ENCODE assay signal across 25 cellular contexts in genomic region chr1:83919872-83920271, GRCh38.
DNase-seq lines count a peak whose midpoint lies in the region; ATAC-seq, FAIRE-seq and TF ChIP-seq lines count a peak whose summit lies in the region.
"Had no signal": no experiment of that assay in that cellular context is flagged by ENCODE, and none has a peak within 500 bp of the region (broad histone marks: within the 10 kb centered on the region; RNA-seq: fewer than 3 reads in every experiment).

No MANE protein-coding gene starts in this region.

- TF ChIP-seq EP300 in HepG2 (IDR thresholded peaks at IDR 0.05; ENCODE audit: low read depth in 2 of 2, low read length in 2 of 2): no peak
- TF ChIP-seq EP300 in HepG2 (CRISPR knock-in tag; IDR thresholded peaks at IDR 0.05; ENCODE audit: borderline replicate concordance): no peak
- TF ChIP-seq EP300 in K562 (IDR thresholded peaks at IDR 0.05; ENCODE audit: low read length): no peak

- in situ Hi-C loops in HepG2 (cut with HindIII; ENCODE audit: extremely low pct_ligation_motif_present, low pct_unique_long_range_greater_than_20kb): loop anchor here (10.0 kb wide), 2 partner anchors 205 to 835 kb away; no protein-coding TSS in a partner anchor
- in situ Hi-C loops in K562 (cut with MboI): loop anchor here (10.0 to 25.0 kb wide), 5 partner anchors 205 to 1017 kb away; no protein-coding TSS in a partner anchor

- POLR2A ChIA-PET in HepG2 (lab: Yijun Ruan, JAX): no interaction called here
- POLR2A ChIA-PET in K562 (lab: Yijun Ruan, JAX): interaction anchor here (1.4 kb wide), 1 partner anchor 9 kb away, joined by 5 read pairs; no protein-coding TSS in a partner anchor

- intact Hi-C loops in HepG2 (cut with micrococcal nuclease; ENCODE audit: unreplicated experiment): no loop called here
- intact Hi-C loops in right lobe of liver (cut with DNase I): no loop called here
- intact Hi-C loops in K562 (cut with micrococcal nuclease): no loop called here
- intact Hi-C loops in upper lobe of right lung (cut with DNase I): no loop called here
- intact Hi-C loops in pancreas (cut with DNase I): no loop called here

- BruUV-seq in HepG2 (replicated peaks; lab: Mats Ljungman, UMichigan): no TSS peak
- no TSS peak for BruUV-seq in K562 (replicated peaks; lab: Mats Ljungman, UMichigan)

- H3K36me3 ChIP-seq in HepG2 (replicated peaks in 1 of 2; ENCODE audit: control insufficient read depth in 1 of 2, insufficient read depth in 2 of 2, low read length in 2 of 2) (no peaks in the 10 kb centered on the region), right lobe of liver (no peaks in the 10 kb centered on the region), K562 (ENCODE audit: control insufficient read depth, insufficient read depth, low read length) (no peaks in the 10 kb centered on the region), upper lobe of right lung (no peaks in the 10 kb centered on the region), pancreas (peaks cover 0 to 11% (median 0%) of the 10 kb centered on the region in 3 donors)
- H3K36me3 ChIP-seq: BE2C, BLaER1 had no signal

- no peak for TF ChIP-seq RAD21 in HepG2 (CRISPR knock-in tag; IDR thresholded peaks at IDR 0.05)
- TF ChIP-seq RAD21 in K562 (CRISPR knock-in tag; conservative IDR thresholded peaks at IDR 0.05 in 1 of 2, IDR thresholded peaks at IDR 0.05 in 1 of 2): no peak

- ATAC-seq in HepG2: no peak
- ATAC-seq in right lobe of liver: no peak
- ATAC-seq in K562: no peak
- ATAC-seq in upper lobe of right lung: no peak
- no peak for ATAC-seq in GM19395 (IDR thresholded peaks at IDR 0.05; ENCODE audit: unreplicated experiment)
- no peak for ATAC-seq in pancreas
- ATAC-seq: GM12878 had no signal

- CTCF ChIA-PET in HepG2 (lab: Yijun Ruan, JAX; ENCODE audit: low intra/inter-chr PET ratio, low total read pairs): no interaction called here
- CTCF ChIA-PET in K562 (lab: Yijun Ruan, JAX; ENCODE audit: low intra/inter-chr PET ratio): no interaction called here

- H4K20me1 ChIP-seq in HepG2 (ENCODE audit: insufficient read depth, low read length): no peaks in the 10 kb centered on the region
- H4K20me1 ChIP-seq in K562 (replicated peaks; ENCODE audit: control insufficient read depth, insufficient read depth, low read length): no peaks in the 10 kb centered on the region
- H4K20me1 ChIP-seq: BLaER1 had no signal

- WGBS in HepG2 (ENCODE audit: low lambda C conversion rate): 2% methylated on average over 1 of the region's 1 CpG
- WGBS in right lobe of liver (ENCODE audit: insufficient coverage, low coverage, low lambda C conversion rate, missing lambda C conversion rate): 83% methylated on average over 1 of the region's 1 CpG
- 77% methylated on average over 1 of the region's 1 CpG for WGBS in K562 (ENCODE audit: insufficient coverage, low coverage, missing lambda C conversion rate)
- 96 to 98% methylated on average over 1 of the region's 1 CpG for WGBS in pancreas, 2 donors

- H3K79me2 ChIP-seq in HepG2 (ENCODE audit: insufficient read depth, low read length): no peaks in the 10 kb centered on the region
- H3K79me2 ChIP-seq in K562 (ENCODE audit: control insufficient read depth, insufficient read depth, low read length): no peaks in the 10 kb centered on the region

- H3K27me3 ChIP-seq in HepG2 (ENCODE audit: control insufficient read depth in 1 of 2, insufficient read depth in 2 of 2, low read length in 2 of 2) (no peaks in the 10 kb centered on the region; a peak in 1 of 5 replicates), right lobe of liver (no peaks in the 10 kb centered on the region), K562 (ENCODE audit: control insufficient read depth in 2 of 2, insufficient read depth in 2 of 2, low read length in 2 of 2) (no peaks in the 10 kb centered on the region), upper lobe of right lung (no peaks in the 10 kb centered on the region), pancreas (no peaks in the 10 kb centered on the region)
- H3K27me3 ChIP-seq: BE2C, BLaER1 had no signal

- H3K4me1 ChIP-seq in HepG2 (ENCODE audit: insufficient read depth, low read length): no peaks in the 10 kb centered on the region
- no peaks in the 10 kb centered on the region for H3K4me1 ChIP-seq in right lobe of liver
- H3K4me1 ChIP-seq in K562 (replicated peaks in 1 of 2; ENCODE audit: control insufficient read depth in 2 of 2, insufficient read depth in 2 of 2, low read length in 2 of 2): peaks cover 3 to 11% of the 10 kb centered on the region in 2 experiments; a peak in 3 of 5 replicates
- H3K4me1 ChIP-seq in upper lobe of right lung: no peaks in the 10 kb centered on the region
- no peaks in the 10 kb centered on the region for H3K4me1 ChIP-seq in pancreas
- H3K4me1 ChIP-seq: BE2C, BLaER1 had no signal

- FAIRE-seq in HepG2 (lab: Jason Lieb, UNC): no peak
- FAIRE-seq in K562 (lab: Jason Lieb, UNC): no peak
- FAIRE-seq in pancreas (lab: Jason Lieb, UNC): no peak
- FAIRE-seq: GM12878, GM12892, GM19239 had no signal

- no peak overlapping the region for H3K27ac ChIP-seq in HepG2 (ENCODE audit: extremely low read length, insufficient read depth, low read length)
- H3K27ac ChIP-seq in right lobe of liver: no peak overlapping the region
- H3K27ac ChIP-seq in K562 (ENCODE audit: extremely low read depth, low read depth, low read length): no peak overlapping the region
- peak overlapping the region; percentile 30 for H3K27ac ChIP-seq in upper lobe of right lung
- H3K27ac ChIP-seq in pancreas: no peak overlapping the region
- H3K27ac ChIP-seq: 22Rv1, BLaER1 had no signal

- DNase-seq in HepG2 (ENCODE audit: low spot score): no peak
- no peak for DNase-seq in right lobe of liver
- no peak for DNase-seq in K562 (ENCODE audit: extremely low read depth in 1 of 4, low spot score in 3 of 4)
- no peak for DNase-seq in upper lobe of right lung
- DNase-seq in pancreas: no peak
- DNase-seq: ACHN; BE2C; C1 segment of cervical spinal cord; CD4-positive, alpha-beta memory T cell; CD4-positive, CD25-positive, alpha-beta regulatory T cell; CD8-positive, alpha-beta memory T cell; COR-L47; DMS 273 treated with DMSO at 0.1 percent for 48 hours; DMS153; DMS53; DMS79; DND-41; EL; GDM1 had no signal

- TF ChIP-seq CTCF in HepG2 (CRISPR knock-in tag; IDR thresholded peaks at IDR 0.05) (no peak), right lobe of liver (IDR thresholded peaks at IDR 0.05) (no peak), K562 (IDR thresholded peaks at IDR 0.05 in 2 of 3, conservative IDR thresholded peaks at IDR 0.05 in 1 of 3; ENCODE audit: insufficient read depth in 2 of 3, low read depth in 1 of 3, low read length in 3 of 3) (no peak), upper lobe of right lung (IDR thresholded peaks at IDR 0.05) (no peak), pancreas (IDR thresholded peaks at IDR 0.05) (no peak)

- H3K9ac ChIP-seq in HepG2 (ENCODE audit: insufficient read depth, low read depth, low read length) (no peak overlapping the region), K562 (ENCODE audit: insufficient read depth in 1 of 2, low read depth in 2 of 2, low read length in 2 of 2) (no peak overlapping the region)
- H3K9ac ChIP-seq: BLaER1 had no signal

- H2AFZ ChIP-seq in HepG2 (ENCODE audit: low read length) (no peak overlapping the region), K562 (ENCODE audit: low read depth, low read length) (no peak overlapping the region)

- H3K9me3 ChIP-seq in HepG2 (ENCODE audit: low read length) (no peaks in the 10 kb centered on the region), right lobe of liver (no peaks in the 10 kb centered on the region), K562 (replicated peaks; ENCODE audit: control insufficient read depth, insufficient read depth, low read depth, low read length) (no peaks in the 10 kb centered on the region), upper lobe of right lung (no peaks in the 10 kb centered on the region), pancreas (no peaks in the 10 kb centered on the region)
- H3K9me3 ChIP-seq: BE2C, BLaER1 had no signal

- no peak for TF ChIP-seq POLR2A in HepG2 (IDR thresholded peaks at IDR 0.05; ENCODE audit: insufficient read depth in 1 of 2, low read depth in 2 of 2, low read length in 2 of 2)
- TF ChIP-seq POLR2A in right lobe of liver (IDR thresholded peaks at IDR 0.05): no peak
- no peak for TF ChIP-seq POLR2A in K562 (conservative IDR thresholded peaks at IDR 0.05)

- no peaks in the 10 kb centered on the region for H3K9me1 ChIP-seq in K562 (ENCODE audit: control insufficient read depth, insufficient read depth, low read length)

- H3K4me2 ChIP-seq in HepG2 (ENCODE audit: low read depth, low read length) (no peak overlapping the region), K562 (ENCODE audit: insufficient read depth, low read length) (no peak overlapping the region)
- H3K4me2 ChIP-seq: BLaER1 had no signal

- no peak overlapping the region for H3K4me3 ChIP-seq in HepG2 (replicated peaks in 1 of 3; ENCODE audit: insufficient read depth in 1 of 3, low read depth in 2 of 3, low read length in 3 of 3)
- no peak overlapping the region for H3K4me3 ChIP-seq in right lobe of liver
- no peak overlapping the region for H3K4me3 ChIP-seq in K562
- no peak overlapping the region for H3K4me3 ChIP-seq in upper lobe of right lung
- H3K4me3 ChIP-seq in pancreas: no peak overlapping the region
- H3K4me3 ChIP-seq: BLaER1, GM12878 had no signal

TF ChIP-seq in HepG2, 621 proteins besides CTCF, POLR2A, EP300 and RAD21:
- TF ChIP-seq MAFK (conservative IDR thresholded peaks at IDR 0.05 in 1 of 2, IDR thresholded peaks at IDR 0.05 in 1 of 2; ENCODE audit: low read length in 2 of 2) (peak; percentile 84 to 96), ZNF841 (CRISPR knock-in tag; IDR thresholded peaks at IDR 0.05; ENCODE audit: borderline replicate concordance) (no peak), MAFF (IDR thresholded peaks at IDR 0.05; ENCODE audit: low read depth, low read length) (peak; percentile 94)
TF ChIP-seq in HepG2: peak in this region for 2.

TF ChIP-seq in K562, 482 proteins besides CTCF, POLR2A, EP300 and RAD21 (continues in another document):
- TF ChIP-seq ZNF316 (IDR thresholded peaks at IDR 0.05) (peak; percentile 94), ZNF408 (CRISPR knock-in tag; IDR thresholded peaks at IDR 0.05; ENCODE audit: low read depth) (no peak), NCOA6 (IDR thresholded peaks at IDR 0.05) (no peak), TFAM (CRISPR knock-in tag; conservative IDR thresholded peaks at IDR 0.05) (no peak), POLR3A (IDR thresholded peaks at IDR 0.05; ENCODE audit: borderline replicate concordance, extremely low read depth, insufficient read depth, insufficient read length) (no peak), C11orf30 (IDR thresholded peaks at IDR 0.05; ENCODE audit: low read depth) (peak; percentile 82), TCF7 (IDR thresholded peaks at IDR 0.05; ENCODE audit: borderline replicate concordance) (no peak)

Comparison
In these comparisons a context has a peak if more than half of its experiments do, and no peak if none do; other contexts are left out.
1. Of the 241 proteins assayed by ChIP-seq in both HepG2 and K562: peak only in HepG2: none; only in K562: CEBPB and MAFG; in both: MAFF and MAFK; in neither: 237.